ENCODE assay signal across 24 cellular contexts in the genomic region with DNA sequence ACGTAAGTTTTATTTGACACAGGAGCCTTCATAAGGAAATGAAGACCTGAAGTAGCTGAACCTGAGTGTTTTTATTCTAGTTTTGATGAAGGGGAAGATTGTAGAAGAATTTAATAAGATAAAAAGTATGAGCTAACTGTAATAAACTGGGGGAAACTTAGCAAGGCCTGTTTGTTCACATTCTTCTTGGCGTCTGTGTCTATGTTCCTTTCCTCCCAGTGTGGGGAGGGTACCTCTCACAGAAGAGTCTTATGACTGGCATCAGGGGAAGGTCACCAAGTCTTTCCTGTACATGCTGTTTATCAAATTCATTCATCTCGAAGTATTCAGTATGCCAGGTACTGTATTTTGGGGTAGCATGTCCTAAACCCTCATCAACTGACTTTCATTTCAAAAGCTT.
DNase-seq lines count a peak whose midpoint lies in the region; ATAC-seq, FAIRE-seq and TF ChIP-seq lines count a peak whose summit lies in the region.
"Had no signal": no experiment of that assay in that cellular context is flagged by ENCODE, and none has a peak within 500 bp of the region (broad histone marks: within the 10 kb centered on the region; RNA-seq: fewer than 3 reads in every experiment).

No MANE protein-coding gene starts in this region.

- H3K4me1 ChIP-seq in astrocyte (ENCODE audit: insufficient read depth, low read length) (peaks cover 5% of the 10 kb centered on the region), left lung (no peaks in the 10 kb centered on the region)
- H3K4me1 ChIP-seq: lower lobe of right lung, Peyer's patch, SJCRH30 had no signal

- H3K4me3 ChIP-seq in astrocyte (ENCODE audit: insufficient read depth, low read depth, low read length) (no peak overlapping the region), left lung (no peak overlapping the region)
- H3K4me3 ChIP-seq: gastrocnemius medialis, GM12878, lower lobe of right lung, Peyer's patch, SJCRH30, transverse colon had no signal

- TF ChIP-seq CTCF in Calu3 (IDR thresholded peaks at IDR 0.05; ENCODE audit: unreplicated experiment) (no peak), HFFc6 (IDR thresholded peaks at IDR 0.05) (no peak), astrocyte (IDR thresholded peaks at IDR 0.05; ENCODE audit: insufficient read depth, low read depth, low read length) (no peak), left lung (IDR thresholded peaks at IDR 0.05) (no peak)

- no peak for FAIRE-seq in astrocyte (lab: Jason Lieb, UNC)
- FAIRE-seq: colon, GM12878, islet of Langerhans had no signal

- H3K4me3 Mint-ChIP-seq in Calu3 (ENCODE audit: low read depth, unreplicated experiment) (no peak overlapping the region), HFFc6 (no peak overlapping the region), astrocyte (ENCODE audit: unreplicated experiment) (no peak overlapping the region)
- no peak overlapping the region for H3K4me3 Mint-ChIP-seq in stimulated activated naive CD8-positive, alpha-beta T cell treated with anti-CD3 and anti-CD28 coated beads, Interleukin-15, amount 100 ng/mL, for 72 hours
- H3K4me3 Mint-ChIP-seq: activated T-cell treated with anti-CD3 and anti-CD28 coated beads, Interleukin-2, amount 50 U/mL, for 4 hours; H9 had no signal

- no TSS peak for BruUV-seq in Calu3 (replicated peaks; lab: Mats Ljungman, UMichigan)

- ATAC-seq in left lung, result peak; percentile 44
- no peak for ATAC-seq in stimulated activated naive CD8-positive, alpha-beta T cell treated with anti-CD3 and anti-CD28 coated beads, Interleukin-15, amount 100 ng/mL, for 72 hours
- ATAC-seq: activated T-cell treated with anti-CD3 and anti-CD28 coated beads, Interleukin-2, amount 50 U/mL, for 4 hours; gastrocnemius medialis; GM12878; lower lobe of right lung had no signal

- H3K36me3 Mint-ChIP-seq in Calu3 (ENCODE audit: insufficient read depth, unreplicated experiment) (no peaks in the 10 kb centered on the region), HFFc6 (ENCODE audit: low read depth) (no peaks in the 10 kb centered on the region), astrocyte (ENCODE audit: low read depth, unreplicated experiment) (peaks cover 3% of the 10 kb centered on the region)

- H3K4me2 ChIP-seq in astrocyte (ENCODE audit: low read length), result peak overlapping the region; percentile 20

- no peaks in the 10 kb centered on the region for H3K9me3 Mint-ChIP-seq in Calu3 (ENCODE audit: low read depth, unreplicated experiment)
- H3K9me3 Mint-ChIP-seq in HFFc6, result no peaks in the 10 kb centered on the region
- no peaks in the 10 kb centered on the region for H3K9me3 Mint-ChIP-seq in astrocyte (ENCODE audit: unreplicated experiment)
- no peaks in the 10 kb centered on the region for H3K9me3 Mint-ChIP-seq in stimulated activated naive CD8-positive, alpha-beta T cell treated with anti-CD3 and anti-CD28 coated beads, Interleukin-15, amount 100 ng/mL, for 72 hours
- H3K9me3 Mint-ChIP-seq: activated T-cell treated with anti-CD3 and anti-CD28 coated beads, Interleukin-2, amount 50 U/mL, for 4 hours; H9 had no signal

- H3K9me3 ChIP-seq in astrocyte (ENCODE audit: insufficient read depth, low read depth, low read length) (no peaks in the 10 kb centered on the region), left lung (no peaks in the 10 kb centered on the region)
- H3K9me3 ChIP-seq: gastrocnemius medialis, lower lobe of right lung, Peyer's patch, SJCRH30, transverse colon had no signal

- intact Hi-C loops in Calu3 (cut with micrococcal nuclease; ENCODE audit: unreplicated experiment), result no loop called here
- intact Hi-C loops in left lung (cut with DNase I), result no loop called here

- no peak overlapping the region for H3K9ac ChIP-seq in astrocyte (ENCODE audit: low read length)

- H3K27me3 Mint-ChIP-seq in Calu3 (ENCODE audit: unreplicated experiment), result no peaks in the 10 kb centered on the region
- H3K27me3 Mint-ChIP-seq in HFFc6 (ENCODE audit: insufficient read depth), result no peaks in the 10 kb centered on the region; the same call in 1 of the 2 replicates
- H3K27me3 Mint-ChIP-seq in astrocyte (ENCODE audit: low read depth, unreplicated experiment), result no peaks in the 10 kb centered on the region
- no peaks in the 10 kb centered on the region for H3K27me3 Mint-ChIP-seq in stimulated activated naive CD8-positive, alpha-beta T cell treated with anti-CD3 and anti-CD28 coated beads, Interleukin-15, amount 100 ng/mL, for 72 hours

- H3K27me3 ChIP-seq in astrocyte (ENCODE audit: insufficient read depth, low read length) (no peaks in the 10 kb centered on the region), left lung (no peaks in the 10 kb centered on the region)
- H3K27me3 ChIP-seq: gastrocnemius medialis, Peyer's patch, SJCRH30, transverse colon had no signal

- CTCF ChIA-PET in Calu3 (lab: Charles Lee), result no interaction called here

- no peaks in the 10 kb centered on the region for H3K36me3 ChIP-seq in astrocyte (ENCODE audit: insufficient read depth, low read length)
- H3K36me3 ChIP-seq in left lung, result no peaks in the 10 kb centered on the region
- H3K36me3 ChIP-seq: gastrocnemius medialis, lower lobe of right lung, Peyer's patch, SJCRH30, transverse colon had no signal

- no peak overlapping the region for H3K27ac ChIP-seq in astrocyte (ENCODE audit: low read depth, low read length)
- no peak overlapping the region for H3K27ac ChIP-seq in left lung
- H3K27ac ChIP-seq: gastrocnemius medialis, HL-60, lower lobe of right lung, Peyer's patch, SJCRH30, transverse colon had no signal

- H3K27ac Mint-ChIP-seq in Calu3 (ENCODE audit: unreplicated experiment) (peak overlapping the region; percentile 14), HFFc6 (peak overlapping the region; percentile 38; the same call in 1 of the 2 replicates), astrocyte (ENCODE audit: unreplicated experiment) (no peak overlapping the region)
- no peak overlapping the region for H3K27ac Mint-ChIP-seq in stimulated activated naive CD8-positive, alpha-beta T cell treated with anti-CD3 and anti-CD28 coated beads, Interleukin-15, amount 100 ng/mL, for 72 hours

- H4K20me1 ChIP-seq in astrocyte (ENCODE audit: insufficient read depth, low read length), result peaks cover 6% of the 10 kb centered on the region

- H2AFZ ChIP-seq in astrocyte (ENCODE audit: low read depth, low read length), result no peak overlapping the region

- H3K4me1 Mint-ChIP-seq in Calu3 (ENCODE audit: low read depth, unreplicated experiment) (peaks cover 26% of the 10 kb centered on the region), HFFc6 (ENCODE audit: low read depth) (peaks cover 17% of the 10 kb centered on the region), astrocyte (ENCODE audit: low read depth, unreplicated experiment) (peaks cover 9% of the 10 kb centered on the region)
- H3K4me1 Mint-ChIP-seq in stimulated activated naive CD8-positive, alpha-beta T cell treated with anti-CD3 and anti-CD28 coated beads, Interleukin-15, amount 100 ng/mL, for 72 hours, result peaks cover 6% of the 10 kb centered on the region

- no peaks in the 10 kb centered on the region for H3K79me2 ChIP-seq in astrocyte (ENCODE audit: insufficient read depth, low read length)

- DNase-seq in Calu3, result peak; percentile 8
- DNase-seq in HFFc6, result no peak
- DNase-seq in astrocyte (ENCODE audit: low read depth), result no peak
- DNase-seq in left lung, result no peak
- no peak for DNase-seq in NCI-H2029 (lab: John Stamatoyannopoulos, UW)
- no peak for DNase-seq in stimulated activated naive CD8-positive, alpha-beta T cell treated with anti-CD3 and anti-CD28 coated beads, Interleukin-15, amount 100 ng/mL, for 72 hours
- no peak for DNase-seq in NCI-H1092 treated with DMSO at 0.1 percent for 48 hours (lab: John Stamatoyannopoulos, UW)
- no peak for DNase-seq in A172 (ENCODE audit: low spot score)
- DNase-seq: activated T-cell treated with anti-CD3 and anti-CD28 coated beads, Interleukin-2, amount 50 U/mL, for 4 hours; effector memory CD4-positive, alpha-beta T cell; gastrocnemius medialis; H9; lower lobe of right lung; NCI-H1105 treated with DMSO at 0.1 percent for 48 hours; NCI-H2107; Peyer's patch; SJCRH30; stimulated activated CD8-positive, alpha-beta memory T cell treated with anti-CD3 and anti-CD28 coated beads, Interleukin-4, amount 100 ng/mL, for 48 hours; T-helper 1 cell; transverse colon had no signal

Comparison
In these comparisons a context has a peak if more than half of its experiments do, and no peak if none do; other contexts are left out.
1. H3K27ac Mint-ChIP-seq: peak in Calu3 (single experiment) and HFFc6 (single experiment); none in astrocyte (single experiment) and stimulated activated naive CD8-positive, alpha-beta T cell treated with anti-CD3 and anti-CD28 coated beads, Interleukin-15, amount 100 ng/mL, for 72 hours (0 of 2).